ENCODE assay signal across 11 cellular contexts in genomic region chr7:56046728-56047445, GRCh38. TPM values are rescaled to one million over a fixed set of nuclear protein-coding genes. Genes with fewer than 3 reads are reported as not detected.
DNase-seq lines count a peak whose midpoint lies in the region; ATAC-seq, FAIRE-seq and TF ChIP-seq lines count a peak whose summit lies in the region.
"Had no signal": no experiment of that assay in that cellular context is flagged by ENCODE, and none has a peak within 500 bp of the region (broad histone marks: within the 10 kb centered on the region; RNA-seq: fewer than 3 reads in every experiment).

No MANE protein-coding gene starts in this region.

- peak overlapping the region; percentile 80 for H3K9ac ChIP-seq in endothelial cell of umbilical vein (replicated peaks; ENCODE audit: extremely low read depth, insufficient read depth, low read length)

- TF ChIP-seq CTCF in endothelial cell of umbilical vein (IDR thresholded peaks at IDR 0.05; ENCODE audit: extremely low read depth in 1 of 2, insufficient read depth in 1 of 2, low read depth in 1 of 2, low read length in 2 of 2): no peak

- peak; percentile 56 for TF ChIP-seq POLR2A in endothelial cell of umbilical vein (IDR thresholded peaks at IDR 0.05; ENCODE audit: low read depth, low read length)

- H3K9me3 ChIP-seq in MG63 (no peaks in the 10 kb centered on the region), endothelial cell of umbilical vein (replicated peaks; ENCODE audit: control insufficient read depth, insufficient read depth, low read length) (no peaks in the 10 kb centered on the region), muscle layer of duodenum (ENCODE audit: control insufficient read depth in 1 of 2, low read length in 2 of 2) (no peaks in the 10 kb centered on the region)

- H3K4me1 ChIP-seq in ACC112 (ENCODE audit: control insufficient read depth, insufficient read depth, low read length, unreplicated experiment) (peaks cover 26% of the 10 kb centered on the region), endothelial cell of umbilical vein (ENCODE audit: control insufficient read depth, extremely low read depth, insufficient read depth, low read length) (peaks cover 22% of the 10 kb centered on the region), muscle layer of duodenum (ENCODE audit: control insufficient read depth in 1 of 2, insufficient read depth in 2 of 2, low read length in 2 of 2) (peaks cover 0 to 18% of the 10 kb centered on the region in 2 donors)

- H3K79me2 ChIP-seq in ACC112 (ENCODE audit: control insufficient read depth, insufficient read depth, low read length, unreplicated experiment) (peaks cover 41% of the 10 kb centered on the region), endothelial cell of umbilical vein (ENCODE audit: control insufficient read depth, insufficient read depth, low read length) (peaks cover 16% of the 10 kb centered on the region)

- ATAC-seq in HG03521 (IDR thresholded peaks at IDR 0.05; ENCODE audit: unreplicated experiment) (no peak), GM21717 (IDR thresholded peaks at IDR 0.05; ENCODE audit: unreplicated experiment) (no peak)
- ATAC-seq: activated naive CD4-positive, alpha-beta T cell treated with anti-CD3 and anti-CD28 coated beads, Interleukin-2, amount 50 U/mL, for 72 hours; T-cell had no signal

- in situ Hi-C loops in G401 (cut with HindIII; ENCODE audit: low sequenced_read_pairs): no loop called here

- H2AFZ ChIP-seq in ACC112 (ENCODE audit: low read length, unreplicated experiment) (no peak overlapping the region), endothelial cell of umbilical vein (ENCODE audit: low read depth, low read length) (no peak overlapping the region)

- H3K27ac ChIP-seq in ACC112 (ENCODE audit: low read depth, low read length): peak overlapping the region; percentile 77
- peak overlapping the region; percentile 94 for H3K27ac ChIP-seq in endothelial cell of umbilical vein (ENCODE audit: insufficient read depth, low read depth, low read length)
- H3K27ac ChIP-seq in muscle layer of duodenum (ENCODE audit: low read length): peak overlapping the region; percentile 31

- H3K27me3 ChIP-seq in ACC112 (ENCODE audit: insufficient read depth, low read length) (no peaks in the 10 kb centered on the region), MG63 (no peaks in the 10 kb centered on the region), endothelial cell of umbilical vein (ENCODE audit: control insufficient read depth in 2 of 2, insufficient read depth in 2 of 2, low read length in 2 of 2) (no peaks in the 10 kb centered on the region), muscle layer of duodenum (ENCODE audit: low read depth, low read length) (no peaks in the 10 kb centered on the region)

- peak; percentile 95 for FAIRE-seq in endothelial cell of umbilical vein (lab: Jason Lieb, UNC)

- POLR2A ChIA-PET in endothelial cell of umbilical vein (lab: Charles Lee): interaction anchor here (0.6 to 1.0 kb wide), 3 partner anchors 18 to 37 kb away, joined by 3 to 7 read pairs (median 5); no protein-coding TSS in a partner anchor

- CTCF ChIA-PET in endothelial cell of umbilical vein (lab: Charles Lee): interaction anchor here (0.6 to 1.5 kb wide), 5 partner anchors 12 to 42 kb away, joined by 3 to 8 read pairs (median 4); no protein-coding TSS in a partner anchor

- DNase-seq in MG63 (peak; percentile 56), endothelial cell of umbilical vein (ENCODE audit: low read depth, low spot score) (peak; percentile 98), RPMI8226 (no peak), G401 (ENCODE audit: low spot score) (no peak)
- DNase-seq: NCI-H146, T-cell had no signal

- peak overlapping the region; percentile 48 for H3K4me2 ChIP-seq in endothelial cell of umbilical vein (ENCODE audit: insufficient read depth, low read length)

- intact Hi-C loops in endothelial cell of umbilical vein (cut with micrococcal nuclease): loop anchor here (1.0 kb wide), 2 partner anchors 13 to 15 kb away; no protein-coding TSS in a partner anchor

- H3K36me3 ChIP-seq in ACC112 (ENCODE audit: insufficient read depth, low read length) (no peaks in the 10 kb centered on the region), MG63 (peaks cover 4% of the 10 kb centered on the region), endothelial cell of umbilical vein (ENCODE audit: control insufficient read depth in 2 of 2, extremely low read depth in 1 of 2, insufficient read depth in 2 of 2, low read length in 2 of 2) (no peaks in the 10 kb centered on the region), muscle layer of duodenum (ENCODE audit: control insufficient read depth in 1 of 2, insufficient read depth in 2 of 2, low read length in 2 of 2) (no peaks in the 10 kb centered on the region)

- H4K20me1 ChIP-seq in endothelial cell of umbilical vein (replicated peaks; ENCODE audit: control insufficient read depth, extremely low read depth, insufficient read depth, low read length): no peaks in the 10 kb centered on the region

- BruUV-seq in endothelial cell of umbilical vein (replicated peaks; lab: Mats Ljungman, UMichigan): no TSS peak

- H3K4me3 ChIP-seq in ACC112 (ENCODE audit: low read depth, low read length) (no peak overlapping the region), MG63 (no peak overlapping the region), endothelial cell of umbilical vein (replicated peaks in 1 of 3; ENCODE audit: insufficient read depth in 1 of 3, low read depth in 1 of 3, low read length in 3 of 3) (peak overlapping the region in 1 of 3 experiments; percentile 15), muscle layer of duodenum (ENCODE audit: low read depth in 1 of 2, low read length in 2 of 2) (no peak overlapping the region)

- dilution Hi-C loops in endothelial cell of umbilical vein (cut with MboI; ENCODE audit: extremely low pct_ligation_motif_present, low sequenced_read_pairs): no loop called here

- no peaks in the 10 kb centered on the region for H3K9me1 ChIP-seq in endothelial cell of umbilical vein (replicated peaks; ENCODE audit: control insufficient read depth, extremely low read depth, insufficient read depth, low read length)

RNA-seq across cellular contexts. Expression of gene PSPH, which starts 4.4 kb away (rescaled TPM):
- total RNA-seq in MG63 (2014; rRNA removed; shearing (Covaris generic); ENCODE audit: low replicate concordance): 51.9 and 125 TPM in 2 replicates
- total RNA-seq in endothelial cell of umbilical vein: 20.3 and 24.2 TPM in 2 replicates
- polyA plus RNA-seq in endothelial cell of umbilical vein: 10.3 and 11.8 TPM in 2 replicates
- polyA plus RNA-seq in endothelial cell of umbilical vein (2011; cell fraction: cytosol; rRNA removed): 27.5 and 28.8 TPM in 2 replicates
- 13.0 and 15.2 TPM in 2 replicates for polyA plus RNA-seq in endothelial cell of umbilical vein (2011; cell fraction: nucleus; rRNA removed)
- polyA plus RNA-seq in endothelial cell of umbilical vein (2012): 14.5 and 16.5 TPM in 2 replicates
- polyA minus RNA-seq in endothelial cell of umbilical vein: 18.8 and 32.3 TPM in 2 replicates
- 40.7 TPM for polyA minus RNA-seq in endothelial cell of umbilical vein (2011; cell fraction: cytosol; rRNA and poly(A)+ RNA removed)
- polyA minus RNA-seq in endothelial cell of umbilical vein (2011; cell fraction: nucleus; rRNA and poly(A)+ RNA removed): 9.5 and 12.7 TPM in 2 replicates
- 69.1 and 70.9 TPM in 2 replicates for total RNA-seq in G401 (2014; rRNA removed; shearing (Covaris generic))

RNA-seq across cellular contexts. Expression of gene CCT6A, which starts 4.7 kb away (rescaled TPM):
- 421 and 698 TPM in 2 replicates for total RNA-seq in MG63 (2014; rRNA removed; shearing (Covaris generic); ENCODE audit: low replicate concordance)
- total RNA-seq in endothelial cell of umbilical vein: 210 and 221 TPM in 2 replicates
- polyA plus RNA-seq in endothelial cell of umbilical vein: 119 and 152 TPM in 2 replicates
- 216 and 226 TPM in 2 replicates for polyA plus RNA-seq in endothelial cell of umbilical vein (2011; cell fraction: cytosol; rRNA removed)
- 167 and 257 TPM in 2 replicates for polyA plus RNA-seq in endothelial cell of umbilical vein (2011; cell fraction: nucleus; rRNA removed)
- polyA plus RNA-seq in endothelial cell of umbilical vein (2012): 181 and 289 TPM in 2 replicates
- polyA minus RNA-seq in endothelial cell of umbilical vein: 149 and 154 TPM in 2 replicates
- polyA minus RNA-seq in endothelial cell of umbilical vein (2011; cell fraction: cytosol; rRNA and poly(A)+ RNA removed): 143 TPM
- polyA minus RNA-seq in endothelial cell of umbilical vein (2011; cell fraction: nucleus; rRNA and poly(A)+ RNA removed): 80.0 and 93.9 TPM in 2 replicates
- 412 and 507 TPM in 2 replicates for total RNA-seq in G401 (2014; rRNA removed; shearing (Covaris generic))

RNA-seq across cellular contexts. Expression of gene SUMF2, which starts 17.2 kb away (rescaled TPM):
- total RNA-seq in MG63 (2014; rRNA removed; shearing (Covaris generic); ENCODE audit: low replicate concordance): 99.8 and 154 TPM in 2 replicates
- total RNA-seq in endothelial cell of umbilical vein: 107 and 110 TPM in 2 replicates
- polyA plus RNA-seq in endothelial cell of umbilical vein: 91.3 and 92.4 TPM in 2 replicates
- polyA plus RNA-seq in endothelial cell of umbilical vein (2011; cell fraction: cytosol; rRNA removed): 102 and 119 TPM in 2 replicates
- polyA plus RNA-seq in endothelial cell of umbilical vein (2011; cell fraction: nucleus; rRNA removed): 169 and 183 TPM in 2 replicates
- 88.0 and 88.7 TPM in 2 replicates for polyA plus RNA-seq in endothelial cell of umbilical vein (2012)
- 93.6 and 96.9 TPM in 2 replicates for polyA minus RNA-seq in endothelial cell of umbilical vein
- 42.5 TPM for polyA minus RNA-seq in endothelial cell of umbilical vein (2011; cell fraction: cytosol; rRNA and poly(A)+ RNA removed)
- polyA minus RNA-seq in endothelial cell of umbilical vein (2011; cell fraction: nucleus; rRNA and poly(A)+ RNA removed): 46.1 and 56.9 TPM in 2 replicates
- total RNA-seq in G401 (2014; rRNA removed; shearing (Covaris generic)): 145 and 152 TPM in 2 replicates

RNA-seq across cellular contexts. Expression of gene PHKG1, which starts 45.9 kb away (rescaled TPM):
- total RNA-seq in MG63 (2014; rRNA removed; shearing (Covaris generic); ENCODE audit: low replicate concordance): 5.5 TPM in 1 of 2 replicates, not detected in the other
- 0.72 and 1.00 TPM in 2 replicates for total RNA-seq in endothelial cell of umbilical vein
- 0.32 and 0.78 TPM in 2 replicates for polyA plus RNA-seq in endothelial cell of umbilical vein
- polyA plus RNA-seq in endothelial cell of umbilical vein (2011; cell fraction: cytosol; rRNA removed): 0.10 and 0.21 TPM in 2 replicates
- 3.1 and 3.2 TPM in 2 replicates for polyA plus RNA-seq in endothelial cell of umbilical vein (2011; cell fraction: nucleus; rRNA removed)
- 0.56 and 1.1 TPM in 2 replicates for polyA plus RNA-seq in endothelial cell of umbilical vein (2012)
- 0.93 TPM in 1 of 2 replicates, not detected in the other for polyA minus RNA-seq in endothelial cell of umbilical vein
- polyA minus RNA-seq in endothelial cell of umbilical vein (2011; cell fraction: cytosol; rRNA and poly(A)+ RNA removed): not detected
- 1.2 and 2.5 TPM in 2 replicates for polyA minus RNA-seq in endothelial cell of umbilical vein (2011; cell fraction: nucleus; rRNA and poly(A)+ RNA removed)
- not detected in 2 replicates for total RNA-seq in G401 (2014; rRNA removed; shearing (Covaris generic))

RNA-seq across cellular contexts. Expression of gene CHCHD2, which starts 59.4 kb away (rescaled TPM):
- total RNA-seq in MG63 (2014; rRNA removed; shearing (Covaris generic); ENCODE audit: low replicate concordance): 797 and 882 TPM in 2 replicates
- total RNA-seq in endothelial cell of umbilical vein: 368 and 378 TPM in 2 replicates
- polyA plus RNA-seq in endothelial cell of umbilical vein: 616 and 626 TPM in 2 replicates
- 387 and 441 TPM in 2 replicates for polyA plus RNA-seq in endothelial cell of umbilical vein (2011; cell fraction: cytosol; rRNA removed)
- 127 and 130 TPM in 2 replicates for polyA plus RNA-seq in endothelial cell of umbilical vein (2011; cell fraction: nucleus; rRNA removed)
- polyA plus RNA-seq in endothelial cell of umbilical vein (2012): 307 and 367 TPM in 2 replicates
- 106 and 112 TPM in 2 replicates for polyA minus RNA-seq in endothelial cell of umbilical vein
- polyA minus RNA-seq in endothelial cell of umbilical vein (2011; cell fraction: cytosol; rRNA and poly(A)+ RNA removed): 196 TPM
- polyA minus RNA-seq in endothelial cell of umbilical vein (2011; cell fraction: nucleus; rRNA and poly(A)+ RNA removed): 23.4 and 47.2 TPM in 2 replicates
- 654 and 762 TPM in 2 replicates for total RNA-seq in G401 (2014; rRNA removed; shearing (Covaris generic))

Comparison
In these comparisons a context has a peak if more than half of its experiments do, and no peak if none do; other contexts are left out.
1. H3K27ac ChIP-seq: peak in every context shown above with its lines; median percentile 94 in endothelial cell of umbilical vein; 77 in ACC112; 31 in muscle layer of duodenum.
2. DNase-seq: peak in MG63 (single experiment) and endothelial cell of umbilical vein (single experiment); none in RPMI8226 (single experiment) and G401 (single experiment).